Comparison of ENCODE assay signal across 19 cellular contexts in the genomic region with DNA sequence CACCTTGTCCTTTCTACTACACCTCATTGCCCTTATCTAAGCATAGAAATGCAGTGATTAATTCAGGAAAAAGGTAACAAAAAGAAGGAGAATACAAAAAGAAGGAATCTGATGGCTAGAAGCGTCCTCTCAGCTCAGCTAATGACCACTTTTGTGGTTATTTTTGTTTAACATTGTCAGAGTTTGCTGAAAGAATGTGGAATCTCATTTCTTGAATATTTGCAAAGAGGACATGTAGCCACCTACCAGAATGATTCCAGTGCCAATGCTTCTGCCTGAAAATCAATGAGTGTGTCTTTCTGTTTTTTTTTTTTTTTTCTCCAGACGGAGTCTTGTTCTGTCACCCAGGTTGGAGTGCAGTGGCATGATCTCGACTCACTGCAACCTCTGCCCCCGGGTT. TPM values are rescaled to one million over a fixed set of nuclear protein-coding genes. Genes with fewer than 3 reads are reported as not detected.
DNase-seq lines count a peak whose midpoint lies in the region; ATAC-seq and TF ChIP-seq lines count a peak whose summit lies in the region.
"Had no signal": no experiment of that assay in that cellular context is flagged by ENCODE, and none has a peak within 500 bp of the region (broad histone marks: within the 10 kb centered on the region; RNA-seq: fewer than 3 reads in every experiment).

No MANE protein-coding gene starts in this region.

- no TSS peak for BruUV-seq in IMR-90 (replicated peaks; lab: Mats Ljungman, UMichigan)

- peaks cover 5% of the 10 kb centered on the region for H3K4me1 ChIP-seq in IMR-90 (ENCODE audit: control insufficient read depth, insufficient read depth, low read length)
- H3K4me1 ChIP-seq: HAP-1 had no signal

- CTCF ChIA-PET in IMR-90 (lab: Yijun Ruan, JAX), result interaction anchor here (0.6 kb wide), 1 partner anchor 41 kb away, joined by 4 read pairs; no protein-coding TSS in a partner anchor

- H3K9me3 ChIP-seq in IMR-90 (ENCODE audit: control insufficient read depth, insufficient read depth, low read length), result no peaks in the 10 kb centered on the region
- H3K9me3 ChIP-seq: HAP-1 had no signal

- no peaks in the 10 kb centered on the region for H3K9me1 ChIP-seq in IMR-90 (ENCODE audit: insufficient read depth, low read length)

- peak overlapping the region; percentile 36 for H3K4me2 ChIP-seq in IMR-90 (ENCODE audit: low read depth, low read length)

- no peaks in the 10 kb centered on the region for H4K20me1 ChIP-seq in IMR-90 (ENCODE audit: insufficient read depth, low read length)

- H2BK20ac ChIP-seq in IMR-90 (ENCODE audit: low read depth, low read length), result no peak overlapping the region

- H3K18ac ChIP-seq in IMR-90 (ENCODE audit: low read depth, low read length), result peak overlapping the region; percentile 59; the same call in 1 of the 2 replicates

- H2AFZ ChIP-seq in IMR-90 (replicated peaks; ENCODE audit: low read length, poor library complexity), result no peak overlapping the region

- POLR2A ChIA-PET in IMR-90 (lab: Charles Lee; ENCODE audit: unreplicated experiment), result interaction anchor here (0.6 kb wide), 1 partner anchor 378 kb away, joined by 3 read pairs; no protein-coding TSS in a partner anchor

- H2AK9ac ChIP-seq in IMR-90 (replicated peaks; ENCODE audit: low read depth, low read length, poor library complexity), result no peak overlapping the region

- H4K8ac ChIP-seq in IMR-90 (ENCODE audit: low read depth in 2 of 2, low read length in 2 of 2), result no peak overlapping the region

- H3K36me3 ChIP-seq in IMR-90 (ENCODE audit: control insufficient read depth, insufficient read depth, low read length), result no peaks in the 10 kb centered on the region
- H3K36me3 ChIP-seq: HAP-1 had no signal

- TF ChIP-seq POLR2A in IMR-90 (IDR thresholded peaks at IDR 0.05; ENCODE audit: low read depth, low read length), result no peak

- H3K27ac ChIP-seq in IMR-90 (ENCODE audit: insufficient read depth, low read length) (no peak overlapping the region), epithelial cell of prostate (peak overlapping the region; percentile 65)
- H3K27ac ChIP-seq: SK-N-MC had no signal

- H3K4ac ChIP-seq in IMR-90 (ENCODE audit: low read depth, low read length), result no peak overlapping the region

- H2BK15ac ChIP-seq in IMR-90 (ENCODE audit: low read depth, low read length), result no peak overlapping the region

- no peak overlapping the region for H4K5ac ChIP-seq in IMR-90 (ENCODE audit: low read depth, low read length)

- no CpG with 5 or more reads among the region's 4 CpGs for WGBS in IMR-90 (ENCODE audit: extremely low coverage in 2 of 2, insufficient read length in 1 of 2), 2 experiments

- peak; percentile 59; the same call in 1 of the 2 replicates for ATAC-seq in IMR-90 (ENCODE audit: low read depth)
- no peak for ATAC-seq in HG03025 (IDR thresholded peaks at IDR 0.05; ENCODE audit: low FRiP score, unreplicated experiment)
- no peak for ATAC-seq in HG03139 (IDR thresholded peaks at IDR 0.05; ENCODE audit: unreplicated experiment)

- dilution Hi-C loops in IMR-90 (cut with HindIII; ENCODE audit: low sequenced_read_pairs, unreplicated experiment), result no loop called here

- H3K23ac ChIP-seq in IMR-90 (ENCODE audit: low read depth, low read length), result no peak overlapping the region

- no peak overlapping the region for H2BK5ac ChIP-seq in IMR-90 (ENCODE audit: low read depth, low read length, poor library complexity, severe bottlenecking)

- H3K56ac ChIP-seq in IMR-90 (ENCODE audit: extremely low read depth, insufficient read depth, low read length), result no peak overlapping the region

- H2BK120ac ChIP-seq in IMR-90 (ENCODE audit: low read depth, low read length), result no peak overlapping the region; the same call in 1 of the 2 replicates

- TF ChIP-seq RAD21 in IMR-90 (IDR thresholded peaks at IDR 0.05; ENCODE audit: low read length), result no peak

- peak; percentile 53 for DNase-seq in AG10803 (ENCODE audit: low read depth)
- DNase-seq in IMR-90, result no peak
- no peak for DNase-seq in epithelial cell of prostate (ENCODE audit: low read depth, low spot score)
- peak; percentile 23 for DNase-seq in renal cortical epithelial cell (ENCODE audit: low read depth)
- no peak for DNase-seq in dermis blood vessel endothelial cell
- no peak for DNase-seq in NCI-H1105 treated with DMSO at 0.1 percent for 48 hours (lab: John Stamatoyannopoulos, UW)
- DNase-seq: C1 segment of cervical spinal cord, DND-41, GDM1, KBM-7, NCI-H1436 treated with DMSO at 0.1 percent for 48 hours, NCI-H2081 treated with DMSO at 0.1 percent for 48 hours, NCI-H510A treated with DMSO at 0.1 percent for 48 hours, Right ventricle myocardium superior had no signal

- H3K14ac ChIP-seq in IMR-90 (replicated peaks; ENCODE audit: low read depth, low read length), result no peak overlapping the region

- H3K79me1 ChIP-seq in IMR-90 (ENCODE audit: low read depth in 1 of 2, low read length in 2 of 2), result no peaks in the 10 kb centered on the region

- no peak overlapping the region for H2AK5ac ChIP-seq in IMR-90 (ENCODE audit: low read depth, low read length)

- in situ Hi-C loops in IMR-90 (cut with MboI; ENCODE audit: low sequenced_read_pairs), result no loop called here

- no peak overlapping the region for H3K4me3 ChIP-seq in AG10803 (ENCODE audit: low read length)
- no peak overlapping the region for H3K4me3 ChIP-seq in IMR-90 (ENCODE audit: insufficient read depth, low read depth, low read length)
- H3K4me3 ChIP-seq: HAP-1, SK-N-MC had no signal

- H3K27me3 ChIP-seq in IMR-90 (ENCODE audit: control insufficient read depth, insufficient read depth, low read length), result 0 out of 2 replicates have a peak, but pooled peaks cover 2% of the 10 kb centered on the region

- H3K9ac ChIP-seq in IMR-90 (ENCODE audit: low read depth, low read length), result no peak overlapping the region

- intact Hi-C loops in IMR-90 (cut with micrococcal nuclease), result no loop called here

- H4K91ac ChIP-seq in IMR-90 (ENCODE audit: insufficient read depth, low read depth, low read length), result no peak overlapping the region

- TF ChIP-seq CTCF in AG10803 (conservative IDR thresholded peaks at IDR 0.05; ENCODE audit: low read length) (no peak), IMR-90 (conservative IDR thresholded peaks at IDR 0.05; ENCODE audit: low read depth, low read length) (no peak)

TF ChIP-seq in IMR-90, 13 proteins besides CTCF, POLR2A, EP300 and RAD21:
- TF ChIP-seq RFX5 (IDR thresholded peaks at IDR 0.05; ENCODE audit: low read depth, low read length), result no peak
- TF ChIP-seq MXI1 (IDR thresholded peaks at IDR 0.05; ENCODE audit: borderline replicate concordance, low read depth, low read length), result no peak
- TF ChIP-seq CEBPB (IDR thresholded peaks at IDR 0.05; ENCODE audit: low read depth, low read length), result no peak
- no peak for TF ChIP-seq CHD1 (IDR thresholded peaks at IDR 0.05; ENCODE audit: low read depth, low read length)
- TF ChIP-seq, protein P1, sequence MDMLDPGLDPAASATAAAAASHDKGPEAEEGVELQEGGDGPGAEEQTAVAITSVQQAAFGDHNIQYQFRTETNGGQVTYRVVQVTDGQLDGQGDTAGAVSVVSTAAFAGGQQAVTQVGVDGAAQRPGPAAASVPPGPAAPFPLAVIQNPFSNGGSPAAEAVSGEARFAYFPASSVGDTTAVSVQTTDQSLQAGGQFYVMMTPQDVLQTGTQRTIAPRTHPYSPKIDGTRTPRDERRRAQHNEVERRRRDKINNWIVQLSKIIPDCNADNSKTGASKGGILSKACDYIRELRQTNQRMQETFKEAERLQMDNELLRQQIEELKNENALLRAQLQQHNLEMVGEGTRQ (IDR thresholded peaks at IDR 0.05; ENCODE audit: low read depth, low read length), result no peak
- TF ChIP-seq RCOR1 (IDR thresholded peaks at IDR 0.05; ENCODE audit: insufficient replicate concordance, low read length), result no peak
- TF ChIP-seq MAZ (IDR thresholded peaks at IDR 0.05; ENCODE audit: borderline replicate concordance, low read depth, low read length), result no peak
- no peak for TF ChIP-seq NFE2L2 (IDR thresholded peaks at IDR 0.05; ENCODE audit: low read depth, low read length)
- no peak for TF ChIP-seq MAFK (IDR thresholded peaks at IDR 0.05; ENCODE audit: low read depth, low read length)
- TF ChIP-seq, protein P2, sequence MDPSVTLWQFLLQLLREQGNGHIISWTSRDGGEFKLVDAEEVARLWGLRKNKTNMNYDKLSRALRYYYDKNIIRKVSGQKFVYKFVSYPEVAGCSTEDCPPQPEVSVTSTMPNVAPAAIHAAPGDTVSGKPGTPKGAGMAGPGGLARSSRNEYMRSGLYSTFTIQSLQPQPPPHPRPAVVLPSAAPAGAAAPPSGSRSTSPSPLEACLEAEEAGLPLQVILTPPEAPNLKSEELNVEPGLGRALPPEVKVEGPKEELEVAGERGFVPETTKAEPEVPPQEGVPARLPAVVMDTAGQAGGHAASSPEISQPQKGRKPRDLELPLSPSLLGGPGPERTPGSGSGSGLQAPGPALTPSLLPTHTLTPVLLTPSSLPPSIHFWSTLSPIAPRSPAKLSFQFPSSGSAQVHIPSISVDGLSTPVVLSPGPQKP (IDR thresholded peaks at IDR 0.05; ENCODE audit: borderline replicate concordance, low read depth, low read length), result no peak
- no peak for TF ChIP-seq SMC3 (IDR thresholded peaks at IDR 0.05; ENCODE audit: low read depth, low read length)

RNA-seq across cellular contexts. Expression of a gene that starts 24.5 kb away (rescaled TPM):
- not detected in 2 replicates for total RNA-seq in IMR-90 (2012; rRNA removed)
- not detected in 2 replicates for polyA plus RNA-seq in IMR-90 (2012; rRNA removed)
- polyA plus RNA-seq in IMR-90 (2012; cell fraction: cytosol; rRNA removed), result not detected in 2 replicates
- polyA plus RNA-seq in IMR-90 (2012; cell fraction: nucleus; rRNA removed; ENCODE audit: low replicate concordance), result 0.17 TPM in 1 of 2 replicates, not detected in the other
- total RNA-seq in renal cortical epithelial cell, result not detected in 2 replicates
- not detected in 2 replicates for total RNA-seq in dermis blood vessel endothelial cell
- total RNA-seq: A172, Right ventricle myocardium superior had no signal

Comparison
In these comparisons a context has a peak if more than half of its experiments do, and no peak if none do; other contexts are left out.
1. DNase-seq: peak in AG10803 (single experiment) and renal cortical epithelial cell (single experiment); none in IMR-90 (single experiment), epithelial cell of prostate (single experiment), dermis blood vessel endothelial cell (single experiment) and NCI-H1105 treated with DMSO at 0.1 percent for 48 hours (single experiment).